Comparison of ENCODE assay signal across 20 cellular contexts in the genomic region with DNA sequence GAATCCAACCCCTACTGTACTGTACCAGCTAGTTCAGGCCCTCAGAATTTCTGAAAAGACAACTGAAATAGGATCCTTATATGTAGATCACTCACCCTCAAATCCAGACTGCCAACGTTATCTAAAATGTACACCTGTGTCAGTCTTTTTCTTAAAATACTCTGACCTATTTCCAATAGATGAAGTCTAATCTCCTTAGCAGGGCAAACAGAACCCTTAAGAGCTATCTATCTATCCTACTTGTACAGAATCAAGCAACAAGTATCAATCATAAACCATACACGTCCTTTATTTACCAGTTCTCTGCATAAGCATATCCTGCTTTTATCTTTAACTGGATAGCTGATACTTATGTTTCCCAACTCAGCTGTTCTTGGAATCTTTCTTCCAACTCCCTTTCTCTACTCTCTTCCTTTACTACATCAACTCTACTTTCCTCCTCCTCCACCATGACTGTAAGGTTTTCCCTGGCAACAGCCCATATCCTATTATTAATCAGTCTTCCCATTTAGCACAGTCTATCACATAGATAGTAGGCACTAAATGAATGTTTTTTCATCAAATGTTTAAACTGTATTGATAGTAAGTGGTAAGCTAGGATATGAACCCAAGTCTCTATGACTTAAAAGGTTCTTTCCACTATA. TPM values are rescaled to one million over a fixed set of nuclear protein-coding genes. Genes with fewer than 3 reads are reported as not detected.
A peak's percentile ranks its signal among the peaks of the same experiment; 100 is the strongest.
DNase-seq lines count a peak whose midpoint lies in the region; ATAC-seq and TF ChIP-seq lines count a peak whose summit lies in the region.
"Had no signal": no experiment of that assay in that cellular context is flagged by ENCODE, and none has a peak within 500 bp of the region (broad histone marks: within the 10 kb centered on the region; RNA-seq: fewer than 3 reads in every experiment).

No MANE protein-coding gene starts in this region.

- H3K27me3 Mint-ChIP-seq in MCF 10A (ENCODE audit: insufficient read depth, unreplicated experiment) (no peaks in the 10 kb centered on the region), endothelial cell (ENCODE audit: unreplicated experiment) (peaks cover 5% of the 10 kb centered on the region)
- no peaks in the 10 kb centered on the region for H3K27me3 Mint-ChIP-seq in stimulated activated naive B cell treated with anti-CD40 and anti-IgM and Interleukin-4, amounts not matched to agents 10 μg/mL and 1 μg/mL and 100 μg/mL, for 72 hours

- H3K9me3 Mint-ChIP-seq in MCF 10A (ENCODE audit: unreplicated experiment) (peaks cover 16% of the 10 kb centered on the region), endothelial cell (ENCODE audit: unreplicated experiment) (peaks cover 14% of the 10 kb centered on the region)
- H3K9me3 Mint-ChIP-seq in stimulated activated naive B cell treated with anti-CD40 and anti-IgM and Interleukin-4, amounts not matched to agents 10 μg/mL and 1 μg/mL and 100 μg/mL, for 72 hours, result peaks cover 25% of the 10 kb centered on the region in 2 donors

- dilution Hi-C loops in mammary epithelial cell (cut with HindIII; ENCODE audit: low sequenced_read_pairs), result no loop called here

- H3K4me3 ChIP-seq in mammary epithelial cell (replicated peaks in 1 of 3; ENCODE audit: insufficient read depth in 1 of 3, low read depth in 2 of 3, low read length in 3 of 3) (peak overlapping the region in 1 of 3 experiments; percentile 89), OCI-LY3 (ENCODE audit: low read length) (0 out of 2 replicates have a peak overlapping the region, but pooled peaks have one; percentile 8), suprapubic skin (no peak overlapping the region)

- no peaks in the 10 kb centered on the region for H3K27me3 ChIP-seq in mammary epithelial cell (ENCODE audit: insufficient read depth, low read length)
- no peaks in the 10 kb centered on the region for H3K27me3 ChIP-seq in OCI-LY3 (ENCODE audit: low read depth, low read length)
- H3K27me3 ChIP-seq in suprapubic skin, result no peaks in the 10 kb centered on the region

- H3K4me2 ChIP-seq in mammary epithelial cell (ENCODE audit: insufficient read depth, low read depth, low read length) (peak overlapping the region; percentile 22), OCI-LY3 (ENCODE audit: low read length) (0 out of 2 replicates have a peak overlapping the region, but pooled peaks have one; percentile 5)

- no TSS peak for BruUV-seq in mammary epithelial cell (replicated peaks; lab: Mats Ljungman, UMichigan)
- BruUV-seq in MCF 10A (replicated peaks; lab: Mats Ljungman, UMichigan), result no TSS peak

- H3K36me3 Mint-ChIP-seq in MCF 10A (ENCODE audit: insufficient read depth, unreplicated experiment) (peaks cover 10% of the 10 kb centered on the region), endothelial cell (ENCODE audit: low read depth, unreplicated experiment) (peaks cover 18% of the 10 kb centered on the region)
- peaks cover 37 to 50% of the 10 kb centered on the region in 2 donors for H3K36me3 Mint-ChIP-seq in stimulated activated naive B cell treated with anti-CD40 and anti-IgM and Interleukin-4, amounts not matched to agents 10 μg/mL and 1 μg/mL and 100 μg/mL, for 72 hours

- H3K27ac Mint-ChIP-seq in MCF 10A (ENCODE audit: low read depth, unreplicated experiment), result no peak overlapping the region
- H3K27ac Mint-ChIP-seq in endothelial cell (ENCODE audit: unreplicated experiment), result no peak overlapping the region
- H3K27ac Mint-ChIP-seq in stimulated activated naive B cell treated with anti-CD40 and anti-IgM and Interleukin-4, amounts not matched to agents 10 μg/mL and 1 μg/mL and 100 μg/mL, for 72 hours, result no peak overlapping the region
- H3K27ac Mint-ChIP-seq: T-helper 1 cell treated with Interleukin-12 subunit alpha and Interleukin-12 subunit beta and Interleukin-4 antibody, amounts not matched to agents 30 μg/mL and 1 μg/mL, for 36 hours had no signal

- no peaks in the 10 kb centered on the region for H3K36me3 ChIP-seq in mammary epithelial cell (ENCODE audit: insufficient read depth, low read length)
- H3K36me3 ChIP-seq in OCI-LY3 (replicated peaks; ENCODE audit: low read depth, low read length), result peaks cover 40% of the 10 kb centered on the region
- H3K36me3 ChIP-seq in suprapubic skin, result no peaks in the 10 kb centered on the region

- CTCF ChIA-PET in mammary epithelial cell (lab: Charles Lee; ENCODE audit: low non-redundant PET), result interaction anchor here (0.5 kb wide), 1 partner anchor 16 kb away, joined by 8 read pairs; no protein-coding TSS in a partner anchor
- CTCF ChIA-PET in MCF 10A (lab: Yijun Ruan, JAX), result interaction anchor here (0.6 to 1.0 kb wide), 4 partner anchors 13 to 347 kb away, joined by 3 to 6 read pairs (median 4); no protein-coding TSS in a partner anchor

- no peak overlapping the region for H2AFZ ChIP-seq in mammary epithelial cell (ENCODE audit: low read depth, low read length)
- no peak overlapping the region for H2AFZ ChIP-seq in OCI-LY3 (ENCODE audit: low read depth, low read length)

- no peak for TF ChIP-seq POLR2A in suprapubic skin (IDR thresholded peaks at IDR 0.05)

- H3K9me3 ChIP-seq in mammary epithelial cell (replicated peaks; ENCODE audit: insufficient read depth, low read length), result peaks cover 10% of the 10 kb centered on the region
- H3K9me3 ChIP-seq in OCI-LY3 (ENCODE audit: insufficient read depth, low read length), result no peaks in the 10 kb centered on the region
- H3K9me3 ChIP-seq in suprapubic skin, result peaks cover 17% of the 10 kb centered on the region

- intact Hi-C loops in mammary epithelial cell (cut with micrococcal nuclease), result no loop called here
- intact Hi-C loops in MCF 10A (cut with micrococcal nuclease), result no loop called here

- H3K79me2 ChIP-seq in mammary epithelial cell (ENCODE audit: insufficient read depth, low read length) (peaks cover 60% of the 10 kb centered on the region), OCI-LY3 (ENCODE audit: low read length) (peaks cover 63% of the 10 kb centered on the region)

- no peak overlapping the region for H3K27ac ChIP-seq in mammary epithelial cell (ENCODE audit: insufficient read depth, low read depth, low read length)
- no peak overlapping the region for H3K27ac ChIP-seq in OCI-LY3 (ENCODE audit: low read length)
- H3K27ac ChIP-seq in suprapubic skin, result no peak overlapping the region
- H3K27ac ChIP-seq: gastrocnemius medialis had no signal

- no peak for TF ChIP-seq EP300 in suprapubic skin (IDR thresholded peaks at IDR 0.05)

- H3K9ac ChIP-seq in mammary epithelial cell (ENCODE audit: insufficient read depth, low read length) (no peak overlapping the region), OCI-LY3 (ENCODE audit: low read length) (no peak overlapping the region)

- H3K4me3 Mint-ChIP-seq in MCF 10A (ENCODE audit: unreplicated experiment) (no peak overlapping the region), endothelial cell (ENCODE audit: unreplicated experiment) (peak overlapping the region; percentile 7)
- H3K4me3 Mint-ChIP-seq in stimulated activated naive B cell treated with anti-CD40 and anti-IgM and Interleukin-4, amounts not matched to agents 10 μg/mL and 1 μg/mL and 100 μg/mL, for 72 hours, result peak overlapping the region; percentile 30 to 51
- H3K4me3 Mint-ChIP-seq: neural crest cell had no signal

- ATAC-seq in stimulated activated naive B cell treated with anti-CD40 and anti-IgM and Interleukin-4, amounts not matched to agents 10 μg/mL and 1 μg/mL and 100 μg/mL, for 72 hours (replicated peaks), result no peak
- ATAC-seq: gastrocnemius medialis had no signal

- POLR2A ChIA-PET in MCF 10A (lab: Yijun Ruan, JAX), result interaction anchor here (1.2 kb wide), 1 partner anchor 17 kb away, joined by 3 read pairs; no protein-coding TSS in a partner anchor

- DNase-seq in mammary epithelial cell, result no peak
- no peak for DNase-seq in MCF 10A (ENCODE audit: unreplicated experiment)
- DNase-seq in endothelial cell (ENCODE audit: low spot score), result no peak
- DNase-seq in stimulated activated naive B cell treated with anti-CD40 and anti-IgM and Interleukin-4, amounts not matched to agents 10 μg/mL and 1 μg/mL and 100 μg/mL, for 72 hours, result no peak
- no peak for DNase-seq in suprapubic skin (ENCODE audit: low spot score in 2 of 2)
- no peak for DNase-seq in stimulated activated CD8-positive, alpha-beta memory T cell treated with anti-CD3 and anti-CD28 coated beads, Interleukin-4, amount 100 ng/mL, for 48 hours
- DNase-seq in DMS53 (lab: John Stamatoyannopoulos, UW), result no peak
- DNase-seq: activated CD4-positive, CD25-positive, alpha-beta regulatory T cell; activated CD8-positive, alpha-beta memory T cell treated with anti-CD3 and anti-CD28 coated beads for 24 hours; amniotic stem cell; DMS79; erythroblast; gastrocnemius medialis; mesenchymal stem cell; NCI-H1105 treated with DMSO at 0.1 percent for 48 hours; NCI-H526; SHP77 treated with DMSO at 0.1 percent for 48 hours had no signal

- H3K4me1 Mint-ChIP-seq in MCF 10A (ENCODE audit: insufficient read depth, unreplicated experiment) (peaks cover 5% of the 10 kb centered on the region), endothelial cell (ENCODE audit: unreplicated experiment) (peaks cover 20% of the 10 kb centered on the region)
- H3K4me1 Mint-ChIP-seq in stimulated activated naive B cell treated with anti-CD40 and anti-IgM and Interleukin-4, amounts not matched to agents 10 μg/mL and 1 μg/mL and 100 μg/mL, for 72 hours, result peaks cover 16 to 39% of the 10 kb centered on the region in 2 donors

- WGBS in mammary epithelial cell (ENCODE audit: low coverage, missing lambda C conversion rate), result 87% methylated on average over 2 of the region's 2 CpGs
- WGBS in suprapubic skin, result 90% methylated on average over 2 of the region's 2 CpGs

- H3K4me1 ChIP-seq in mammary epithelial cell (ENCODE audit: insufficient read depth, low read length), result peaks cover 3% of the 10 kb centered on the region
- H3K4me1 ChIP-seq in OCI-LY3 (ENCODE audit: low read length), result peaks cover 29% of the 10 kb centered on the region
- peaks cover 11% of the 10 kb centered on the region for H3K4me1 ChIP-seq in suprapubic skin

- H4K20me1 ChIP-seq in mammary epithelial cell (ENCODE audit: insufficient read depth, low read length) (no peaks in the 10 kb centered on the region), OCI-LY3 (ENCODE audit: insufficient read depth, low read length) (peaks cover 27% of the 10 kb centered on the region)

- in situ Hi-C loops in mammary epithelial cell (cut with MboI; ENCODE audit: low sequenced_read_pairs in 2 of 2), result no loop called here

- TF ChIP-seq CTCF in mammary epithelial cell (conservative IDR thresholded peaks at IDR 0.05 in 1 of 2, IDR thresholded peaks at IDR 0.05 in 1 of 2; ENCODE audit: extremely low read depth in 1 of 2, insufficient read depth in 1 of 2, low read depth in 1 of 2, low read length in 2 of 2) (no peak), MCF 10A (IDR thresholded peaks at IDR 0.05; ENCODE audit: unreplicated experiment) (no peak), OCI-LY3 (IDR thresholded peaks at IDR 0.05; ENCODE audit: low read depth, low read length) (no peak), endothelial cell (IDR thresholded peaks at IDR 0.05; ENCODE audit: unreplicated experiment) (no peak), suprapubic skin (IDR thresholded peaks at IDR 0.05) (no peak)

RNA-seq across cellular contexts. Expression of gene LRIF1, which starts 2.8 kb away (rescaled TPM):
- total RNA-seq in mammary epithelial cell (10 to 100 TPM; 17.5 to 20.1 TPM), MCF 10A (2022) (8.5 and 9.5 TPM in 2 replicates), endothelial cell (ENCODE audit: unreplicated experiment) (19.9 TPM), suprapubic skin (10 to 100 TPM in 1 of 4 donors, 1 to 10 TPM in 3; 7.9 to 11.5 (median 8.7) TPM)
- 9.8 TPM for polyA plus RNA-seq in mammary epithelial cell
- polyA minus RNA-seq in mammary epithelial cell, result 9.0 TPM
